In genomic region chr15:97084650-97085049, GRCh38 we compare ENCODE assay signal across 19 cellular contexts.
DNase-seq lines count a peak whose midpoint lies in the region; ATAC-seq and TF ChIP-seq lines count a peak whose summit lies in the region.
"Had no signal": no experiment of that assay in that cellular context is flagged by ENCODE, and none has a peak within 500 bp of the region (broad histone marks: within the 10 kb centered on the region; RNA-seq: fewer than 3 reads in every experiment).

No MANE protein-coding gene starts in this region.

- H3K36me3 ChIP-seq in smooth muscle cell (ENCODE audit: low read depth): no peaks in the 10 kb centered on the region
- H3K36me3 ChIP-seq: Peyer's patch, right lobe of liver had no signal

- H3K9me3 ChIP-seq in smooth muscle cell (replicated peaks; ENCODE audit: low read depth): no peaks in the 10 kb centered on the region
- H3K9me3 ChIP-seq: Peyer's patch, right lobe of liver had no signal

- 62% methylated on average over 2 of the region's 2 CpGs for WGBS in smooth muscle cell (ENCODE audit: low lambda C conversion rate)

- no peak overlapping the region for H3K27ac ChIP-seq in smooth muscle cell (ENCODE audit: low read depth)
- H3K27ac ChIP-seq: Peyer's patch, right lobe of liver had no signal

- H4K20me1 ChIP-seq in smooth muscle cell (ENCODE audit: low read depth): no peaks in the 10 kb centered on the region

- H3K4me2 ChIP-seq in smooth muscle cell: peak overlapping the region; percentile 21

- H3K79me2 ChIP-seq in smooth muscle cell (ENCODE audit: low read depth): no peaks in the 10 kb centered on the region

- H3K4me3 ChIP-seq in choroid plexus epithelial cell (ENCODE audit: low read depth, low read length) (no peak overlapping the region), smooth muscle cell (no peak overlapping the region)
- H3K4me3 ChIP-seq: K562, Peyer's patch, right lobe of liver had no signal

- peak; percentile 25 for DNase-seq in H4 (ENCODE audit: low spot score)
- peak; percentile 4 for DNase-seq in NCI-H226
- peak; percentile 90 for DNase-seq in choroid plexus epithelial cell (ENCODE audit: low read depth)
- no peak for DNase-seq in smooth muscle cell (lab: John Stamatoyannopoulos, UW; ENCODE audit: unreplicated experiment)
- no peak for DNase-seq in mucosa of gallbladder (ENCODE audit: low spot score)
- DNase-seq: activated CD4-positive, alpha-beta T cell treated with anti-CD3 and anti-CD28 coated beads, Interleukin-2, amount 50 U/mL, for 48 hours; activated T-cell treated with anti-CD3 and anti-CD28 coated beads, Interleukin-2, amount 50 U/mL, for 4 hours; caudate nucleus; DMS53; hippocampal formation; NCI-H1694 treated with DMSO at 0.1 percent for 48 hours; NCI-H526 treated with DMSO at 0.1 percent for 48 hours; occipital lobe; Peyer's patch; right lobe of liver; stimulated activated CD4-positive, alpha-beta T cell treated with anti-CD3 and anti-CD28 coated beads, Interleukin-4, amount 100 ng/mL, for 1 hour had no signal

- no peak overlapping the region for H2AFZ ChIP-seq in smooth muscle cell (ENCODE audit: low read depth)

- peaks cover 24% of the 10 kb centered on the region for H3K27me3 ChIP-seq in smooth muscle cell (ENCODE audit: low read depth)
- H3K27me3 ChIP-seq: Peyer's patch, right lobe of liver had no signal

- no peak overlapping the region for H3K9ac ChIP-seq in smooth muscle cell (ENCODE audit: low read depth)

- ATAC-seq in HG03378 (IDR thresholded peaks at IDR 0.05; ENCODE audit: unreplicated experiment) (no peak), GM18873 (IDR thresholded peaks at IDR 0.05; ENCODE audit: low FRiP score, unreplicated experiment) (no peak)
- ATAC-seq: activated T-cell treated with anti-CD3 and anti-CD28 coated beads, Interleukin-2, amount 50 U/mL, for 4 hours; K562; right lobe of liver had no signal

- TF ChIP-seq CTCF in choroid plexus epithelial cell (conservative IDR thresholded peaks at IDR 0.05; ENCODE audit: low read depth, low read length) (no peak), smooth muscle cell (IDR thresholded peaks at IDR 0.05; ENCODE audit: borderline replicate concordance, insufficient read depth, poor library complexity, severe bottlenecking) (no peak)

- no peaks in the 10 kb centered on the region for H3K4me1 ChIP-seq in smooth muscle cell (ENCODE audit: low read depth)
- H3K4me1 ChIP-seq: Peyer's patch, right lobe of liver had no signal

- H3F3A ChIP-seq in smooth muscle cell (ENCODE audit: low read depth): no peaks in the 10 kb centered on the region

Comparison
In these comparisons a context has a peak if more than half of its experiments do, and no peak if none do; other contexts are left out.
1. DNase-seq: peak in H4 (single experiment), NCI-H226 (single experiment) and choroid plexus epithelial cell (single experiment); none in smooth muscle cell (single experiment) and mucosa of gallbladder (single experiment).